1 cellular context compared by ENCODE assay signal in genomic region chr1:108706643-108707042, GRCh38.
TF ChIP-seq lines count a peak whose summit lies in the region.

No MANE protein-coding gene starts in this region.

TF ChIP-seq in K562, 482 proteins besides CTCF, POLR2A, EP300 and RAD21 (continues in another document):
- TF ChIP-seq NFIC (IDR thresholded peaks at IDR 0.05) (no peak), ZBTB5 (IDR thresholded peaks at IDR 0.05) (no peak), ILK (tag; IDR thresholded peaks at IDR 0.05; ENCODE audit: borderline replicate concordance, low read depth) (no peak), ZC3H11A (IDR thresholded peaks at IDR 0.05; ENCODE audit: low read depth, low read length) (no peak), ZNF232 (CRISPR knock-in tag; IDR thresholded peaks at IDR 0.05) (no peak), EZH2 (IDR thresholded peaks at IDR 0.05; ENCODE audit: borderline replicate concordance, low read depth, low read length) (no peak), GTF3C2 (IDR thresholded peaks at IDR 0.05; ENCODE audit: borderline replicate concordance, extremely low read depth, insufficient read length) (no peak), BCL6 (CRISPR knock-in tag; IDR thresholded peaks at IDR 0.05) (no peak), TAL1 (IDR thresholded peaks at IDR 0.05) (no peak), ZNF316 (IDR thresholded peaks at IDR 0.05) (peak; percentile 29; the same call in 1 of the 2 replicates), TBL1XR1 (IDR thresholded peaks at IDR 0.05; ENCODE audit: low read length in 2 of 2) (no peak), SMAD3 (CRISPR knock-in tag; conservative IDR thresholded peaks at IDR 0.05) (no peak), ZBTB1 (CRISPR knock-in tag; IDR thresholded peaks at IDR 0.05; ENCODE audit: borderline replicate concordance, low read depth) (no peak), PPARD (CRISPR knock-in tag; IDR thresholded peaks at IDR 0.05) (no peak), PRPF4 (IDR thresholded peaks at IDR 0.05; ENCODE audit: insufficient read depth, low read depth, low read length, poor library complexity, severe bottlenecking) (no peak), DDX20 (tag; IDR thresholded peaks at IDR 0.05; ENCODE audit: low read depth) (no peak), MBD1 (CRISPR knock-in tag; IDR thresholded peaks at IDR 0.05) (no peak), SNIP1 (IDR thresholded peaks at IDR 0.05; ENCODE audit: low read depth) (no peak), BCLAF1 (IDR thresholded peaks at IDR 0.05; ENCODE audit: borderline replicate concordance in 1 of 2, control insufficient read depth in 1 of 2, low read depth in 2 of 2, low read length in 1 of 2) (0 out of 4 replicates have a peak, but pooled peaks of 1 of the 2 experiments have one; percentile 76), SREBF2 (CRISPR knock-in tag; IDR thresholded peaks at IDR 0.05) (no peak), SUPT5H (IDR thresholded peaks at IDR 0.05) (peak; percentile 72), ATF2 (CRISPR knock-in tag; IDR thresholded peaks at IDR 0.05) (no peak), RBFOX2 (IDR thresholded peaks at IDR 0.05; ENCODE audit: low read depth, low read length) (peak; percentile 43; the same call in 1 of the 2 replicates), SFPQ (IDR thresholded peaks at IDR 0.05; ENCODE audit: low read depth, low read length) (no peak), ZNF121 (CRISPR knock-in tag; conservative IDR thresholded peaks at IDR 0.05) (peak; percentile 87; the same call in 1 of the 2 replicates), CXXC5 (CRISPR knock-in tag; IDR thresholded peaks at IDR 0.05) (no peak), TFAM (CRISPR knock-in tag; conservative IDR thresholded peaks at IDR 0.05) (no peak), ARHGAP35 (IDR thresholded peaks at IDR 0.05; ENCODE audit: partially characterized antibody) (peak; percentile 18), NFYB (IDR thresholded peaks at IDR 0.05; ENCODE audit: extremely low read depth, insufficient read length) (no peak), PYGO2 (tag; IDR thresholded peaks at IDR 0.05) (no peak), GTF2B (IDR thresholded peaks at IDR 0.05; ENCODE audit: extremely low read depth, insufficient read length) (peak; percentile 49), CHCHD3 (CRISPR knock-in tag; IDR thresholded peaks at IDR 0.05) (no peak), ZC3H8 (IDR thresholded peaks at IDR 0.05) (peak; percentile 84; the same call in 1 of the 2 replicates), ZNF57 (CRISPR knock-in tag; IDR thresholded peaks at IDR 0.05) (no peak), POLR2AphosphoS5 (IDR thresholded peaks at IDR 0.05; ENCODE audit: control insufficient read depth, insufficient read depth, low read depth, low read length) (peak; percentile 83), MCM7 (IDR thresholded peaks at IDR 0.05) (no peak), RNF219 (CRISPR knock-in tag; IDR thresholded peaks at IDR 0.05) (no peak), SMARCA4 (IDR thresholded peaks at IDR 0.05) (no peak), STAT5B (CRISPR knock-in tag; IDR thresholded peaks at IDR 0.05) (no peak), CBFA2T2 (conservative IDR thresholded peaks at IDR 0.05) (no peak), CBX8 (IDR thresholded peaks at IDR 0.05; ENCODE audit: borderline replicate concordance, extremely low read depth, low read depth, low read length, poor library complexity, severe bottlenecking) (no peak), GTF2A2 (tag; IDR thresholded peaks at IDR 0.05) (0 out of 2 replicates have a peak, but pooled peaks have one; percentile 52), KHSRP (IDR thresholded peaks at IDR 0.05) (no peak), ZNF551 (CRISPR knock-in tag; IDR thresholded peaks at IDR 0.05) (no peak), POLR2B (IDR thresholded peaks at IDR 0.05; ENCODE audit: low read depth, partially characterized antibody) (peak; percentile 23), RBM25 (IDR thresholded peaks at IDR 0.05; ENCODE audit: low read depth, low read length, severe bottlenecking) (peak; percentile 46), YBX1 (IDR thresholded peaks at IDR 0.05) (no peak), ZNF583 (CRISPR knock-in tag; IDR thresholded peaks at IDR 0.05) (no peak), COPS2 (conservative IDR thresholded peaks at IDR 0.05) (no peak), FOXK1 (CRISPR knock-in tag; IDR thresholded peaks at IDR 0.05; ENCODE audit: borderline replicate concordance) (no peak), MEF2D (tag; conservative IDR thresholded peaks at IDR 0.05; ENCODE audit: low read depth) (no peak), BRF1 (IDR thresholded peaks at IDR 0.05; ENCODE audit: borderline replicate concordance, extremely low read depth, insufficient read length) (no peak), PML (IDR thresholded peaks at IDR 0.05; ENCODE audit: low read length) (peak; percentile 66), GABPB2 (CRISPR knock-in tag; conservative IDR thresholded peaks at IDR 0.05) (no peak), ZNF24 (IDR thresholded peaks at IDR 0.05) (no peak), KAT8 (IDR thresholded peaks at IDR 0.05; ENCODE audit: low read depth) (no peak), POLR2H (tag; IDR thresholded peaks at IDR 0.05; ENCODE audit: low read depth) (no peak)
